In the genomic region with DNA sequence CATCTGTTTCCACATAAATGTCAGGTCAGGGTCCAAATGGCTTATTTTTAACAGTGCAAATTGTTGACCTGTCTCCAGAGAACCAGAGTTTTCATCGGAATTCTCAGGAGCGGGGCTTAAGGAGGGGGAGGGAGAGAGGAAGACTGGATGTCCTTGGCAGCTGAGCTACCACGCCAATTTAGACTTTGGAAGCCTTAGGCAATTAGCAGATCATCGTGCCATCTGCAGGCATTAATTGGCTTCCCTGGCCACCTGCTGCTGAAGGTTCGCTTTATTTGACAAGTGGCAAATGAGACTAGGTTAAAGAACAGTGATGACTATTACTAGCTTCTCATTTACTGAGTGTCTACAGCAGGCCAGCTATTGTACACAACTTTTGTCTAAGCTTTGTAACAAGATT, we compare ENCODE assay signal across 30 cellular contexts. TPM values are rescaled to one million over a fixed set of nuclear protein-coding genes. Genes with fewer than 3 reads are reported as not detected.
DNase-seq lines count a peak whose midpoint lies in the region; TF ChIP-seq lines count a peak whose summit lies in the region.
"Had no signal": no experiment of that assay in that cellular context is flagged by ENCODE, and none has a peak within 500 bp of the region (broad histone marks: within the 10 kb centered on the region; RNA-seq: fewer than 3 reads in every experiment).

No MANE protein-coding gene starts in this region.

- H3K4me1 Mint-ChIP-seq in Caco-2 (ENCODE audit: low read depth, unreplicated experiment) = no peaks in the 10 kb centered on the region
- H3K4me1 Mint-ChIP-seq: activated B cell treated with CpG ODN at 0.5 μM for 24 hours; activated naive CD8-positive, alpha-beta T cell treated with anti-CD3 and anti-CD28 coated beads, Interleukin-2, amount 10 ng/mL, durations not matched to agents 7 days and 5 days had no signal

- H3K9me3 ChIP-seq in Caco-2 = no peaks in the 10 kb centered on the region
- H3K9me3 ChIP-seq: mucosa of descending colon, right lobe of liver, testis had no signal

- H3K36me3 ChIP-seq in Caco-2 (ENCODE audit: control insufficient read depth, insufficient read depth, low read length) = no peaks in the 10 kb centered on the region
- H3K36me3 ChIP-seq: right lobe of liver had no signal

- no peaks in the 10 kb centered on the region for H3K4me1 ChIP-seq in Caco-2
- H3K4me1 ChIP-seq: testis had no signal

- no peak overlapping the region for H3K27ac Mint-ChIP-seq in Caco-2 (ENCODE audit: unreplicated experiment)
- H3K27ac Mint-ChIP-seq: activated B cell treated with CpG ODN at 0.5 μM for 24 hours; activated naive CD8-positive, alpha-beta T cell treated with anti-CD3 and anti-CD28 coated beads, Interleukin-2, amount 10 ng/mL, durations not matched to agents 7 days and 5 days; B cell; IgD-negative memory B cell had no signal

- POLR2A ChIA-PET in Caco-2 (lab: Charles Lee) = no interaction called here

- TF ChIP-seq CTCF in Caco-2 (IDR thresholded peaks at IDR 0.05; ENCODE audit: insufficient read depth in 1 of 2, low read depth in 1 of 2, low read length in 1 of 2, severe bottlenecking in 1 of 2, unreplicated experiment in 1 of 2) = no peak

- DNase-seq in Ammon's horn (ENCODE audit: low spot score) (peak; percentile 8), NCI-H1092 treated with DMSO at 0.1 percent for 48 hours (lab: John Stamatoyannopoulos, UW) (peak; percentile 44), NCI-H2171 treated with DMSO at 0.1 percent for 48 hours (lab: John Stamatoyannopoulos, UW) (peak; percentile 85), SHP77 (lab: John Stamatoyannopoulos, UW) (peak; percentile 29 to 53), AG08395 (ENCODE audit: low spot score) (no peak), inferior parietal cortex (ENCODE audit: extremely low spot score) (no peak), Caco-2 (no peak)
- no peak for DNase-seq in activated CD4-positive, CD25-positive, alpha-beta regulatory T cell (lab: John Stamatoyannopoulos, UW)
- DNase-seq: activated B cell treated with CpG ODN at 0.5 μM for 24 hours; activated CD4-positive, alpha-beta T cell treated with anti-CD3 and anti-CD28 coated beads, Interleukin-2, amount 50 U/mL, for 48 hours; activated CD8-positive, alpha-beta memory T cell treated with anti-CD3 and anti-CD28 coated beads, Interleukin-2, amount 50 U/mL, for 48 hours; activated effector memory CD4-positive, alpha-beta T cell treated with Interleukin-2 at 50 U/mL for 16 hours; activated naive CD8-positive, alpha-beta T cell treated with anti-CD3 and anti-CD28 coated beads, Interleukin-2, amount 10 ng/mL, durations not matched to agents 7 days and 5 days; central memory CD4-positive, alpha-beta T cell; EL; kidney; mucosa of descending colon; NCI-H1930; NCI-H510A; OCI-M1; posterior cingulate gyrus; right lobe of liver; stimulated activated CD4-positive, alpha-beta T cell treated with anti-CD3 and anti-CD28 coated beads, Interleukin-12 subunit alpha, Interleukin-12 subunit beta, amount 100 ng/mL, for 4 hours; stimulated activated CD4-positive, alpha-beta T cell treated with anti-CD3 and anti-CD28 coated beads, Interleukin-4, amount 100 ng/mL, for 24 hours; stimulated activated naive CD4-positive, alpha-beta T cell; SW 1271; T1000; testis had no signal

- BruUV-seq in Caco-2 (replicated peaks; lab: Mats Ljungman, UMichigan) = no TSS peak

- H3K27me3 Mint-ChIP-seq in Caco-2 (ENCODE audit: insufficient read depth, unreplicated experiment) = peaks cover 3% of the 10 kb centered on the region

- no peaks in the 10 kb centered on the region for H3K9me3 Mint-ChIP-seq in Caco-2 (ENCODE audit: unreplicated experiment)
- H3K9me3 Mint-ChIP-seq: activated B cell treated with CpG ODN at 0.5 μM for 24 hours; activated naive CD8-positive, alpha-beta T cell treated with anti-CD3 and anti-CD28 coated beads, Interleukin-2, amount 10 ng/mL, durations not matched to agents 7 days and 5 days had no signal

- CTCF ChIA-PET in Caco-2 (lab: Charles Lee) = no interaction called here

- H3K36me3 Mint-ChIP-seq in Caco-2 (ENCODE audit: insufficient read depth, unreplicated experiment) = no peaks in the 10 kb centered on the region
- H3K36me3 Mint-ChIP-seq: activated naive CD8-positive, alpha-beta T cell treated with anti-CD3 and anti-CD28 coated beads, Interleukin-2, amount 10 ng/mL, durations not matched to agents 7 days and 5 days; IgD-negative memory B cell had no signal

- H3K4me3 Mint-ChIP-seq in Caco-2 (ENCODE audit: unreplicated experiment) = no peak overlapping the region
- H3K4me3 Mint-ChIP-seq: activated B cell treated with CpG ODN at 0.5 μM for 24 hours; activated naive CD8-positive, alpha-beta T cell treated with anti-CD3 and anti-CD28 coated beads, Interleukin-2, amount 10 ng/mL, durations not matched to agents 7 days and 5 days; B cell; IgD-negative memory B cell had no signal

- H3K27me3 ChIP-seq in Caco-2 (replicated peaks; ENCODE audit: control insufficient read depth, insufficient read depth, low read length) = no peaks in the 10 kb centered on the region
- H3K27me3 ChIP-seq: right lobe of liver, testis had no signal

- H3K4me3 ChIP-seq in Caco-2 (ENCODE audit: low read depth, low read length) = no peak overlapping the region
- H3K4me3 ChIP-seq: mucosa of descending colon, right lobe of liver, testis had no signal

- intact Hi-C loops in Caco-2 (cut with micrococcal nuclease; ENCODE audit: unreplicated experiment) = no loop called here

RNA-seq across cellular contexts. Expression of a gene that starts 43.7 kb away (rescaled TPM):
- 0.28 TPM in 1 of 2 replicates, not detected in the other for total RNA-seq in Caco-2 (2022)

Comparison
In these comparisons a context has a peak if more than half of its experiments do, and no peak if none do; other contexts are left out.
1. DNase-seq: peak in Ammon's horn (single experiment), NCI-H1092 treated with DMSO at 0.1 percent for 48 hours (single experiment), NCI-H2171 treated with DMSO at 0.1 percent for 48 hours (single experiment) and SHP77 (2 of 2); none in activated CD4-positive, CD25-positive, alpha-beta regulatory T cell (0 of 4), AG08395 (single experiment), inferior parietal cortex (single experiment) and Caco-2 (0 of 2).